8 cellular contexts compared by ENCODE assay signal in genomic region chr16:2912330-2913199, GRCh38. TPM values are rescaled to one million over a fixed set of nuclear protein-coding genes. Genes with fewer than 3 reads are reported as not detected.
DNase-seq lines count a peak whose midpoint lies in the region; ATAC-seq and TF ChIP-seq lines count a peak whose summit lies in the region.

No MANE protein-coding gene starts in this region.

- intact Hi-C loops in left colon (cut with DNase I, micrococcal nuclease) = no loop called here

- H3K4me3 Mint-ChIP-seq in chondrocyte (ENCODE audit: unreplicated experiment) = peak overlapping the region; percentile 87

- H3K9me3 Mint-ChIP-seq in chondrocyte (ENCODE audit: low read depth) = no peaks in the 10 kb centered on the region

- no peaks in the 10 kb centered on the region for H3K27me3 Mint-ChIP-seq in chondrocyte (ENCODE audit: low read depth)

- no peak for TF ChIP-seq CTCF in chondrocyte (IDR thresholded peaks at IDR 0.05)

- peaks cover 41% of the 10 kb centered on the region for H3K4me1 Mint-ChIP-seq in chondrocyte (ENCODE audit: low read depth)

- peak overlapping the region; percentile 95 for H3K27ac Mint-ChIP-seq in chondrocyte (ENCODE audit: unreplicated experiment)

- DNase-seq in activated CD8-positive, alpha-beta memory T cell treated with anti-CD3 and anti-CD28 coated beads for 24 hours = peak; percentile 77
- no peak for DNase-seq in activated CD8-positive, alpha-beta memory T cell treated with anti-CD3 and anti-CD28 coated beads, Interleukin-2, amount 50 U/mL, for 4 hours
- DNase-seq in UCSD-AML1 (lab: John Stamatoyannopoulos, UW; ENCODE audit: unreplicated experiment) (peak; percentile 47), chondrocyte (ENCODE audit: low spot score) (no peak), left colon (peak in 1 of 2 donors; percentile 61), iPS-NIHi7 (ENCODE audit: extremely low spot score) (no peak)
- peak; percentile 58 for DNase-seq in stimulated activated CD4-positive, alpha-beta T cell treated with anti-CD3 and anti-CD28 coated beads, Interleukin-15, amount 100 ng/mL, for 24 hours

- ATAC-seq in HG03469 (IDR thresholded peaks at IDR 0.05; ENCODE audit: unreplicated experiment) = peak; percentile 8
- peak; percentile 36 for ATAC-seq in left colon

- H3K36me3 Mint-ChIP-seq in chondrocyte (ENCODE audit: low read depth) = peaks cover 2% of the 10 kb centered on the region

RNA-seq across cellular contexts. Expression of gene FLYWCH1, which starts 0.8 kb away (rescaled TPM):
- total RNA-seq in chondrocyte (36.1 to 47.1 TPM (median 38.6 TPM) in 3 replicates), left colon (10 to 100 TPM; 23.0 to 27.3 TPM)

RNA-seq across cellular contexts. Expression of gene FLYWCH2, which starts 29.6 kb away (rescaled TPM):
- total RNA-seq in chondrocyte = 33.4 to 43.1 TPM (median 34.7 TPM) in 3 replicates
- 10 to 100 TPM; 20.7 to 30.8 TPM for total RNA-seq in left colon

RNA-seq across cellular contexts. Expression of gene KREMEN2, which starts 51.5 kb away (rescaled TPM):
- not detected in 3 replicates for total RNA-seq in chondrocyte
- total RNA-seq in left colon = 1 to 10 TPM in 1 of 2 donors, under 1 TPM in 1; 0.89 to 1.1 TPM

RNA-seq across cellular contexts. Expression of gene PRSS22, which starts 54.6 kb away (rescaled TPM):
- total RNA-seq in chondrocyte (not detected in 3 replicates), left colon (10 to 100 TPM in 1 of 2 donors, under 1 TPM in 1; 0.78 to 12.9 TPM)

RNA-seq across cellular contexts. Expression of gene PAQR4, which starts 56.6 kb away (rescaled TPM):
- total RNA-seq in chondrocyte (8.2 to 15.9 TPM (median 9.5 TPM) in 3 replicates), left colon (10 to 100 TPM in 1 of 2 donors, 1 to 10 TPM in 1; 8.7 to 12.7 TPM)

Comparison
In these comparisons a context has a peak if more than half of its experiments do, and no peak if none do; other contexts are left out.
1. DNase-seq: peak in activated CD8-positive, alpha-beta memory T cell treated with anti-CD3 and anti-CD28 coated beads for 24 hours (single experiment), UCSD-AML1 (single experiment) and stimulated activated CD4-positive, alpha-beta T cell treated with anti-CD3 and anti-CD28 coated beads, Interleukin-15, amount 100 ng/mL, for 24 hours (single experiment); none in activated CD8-positive, alpha-beta memory T cell treated with anti-CD3 and anti-CD28 coated beads, Interleukin-2, amount 50 U/mL, for 4 hours (single experiment), chondrocyte (single experiment) and iPS-NIHi7 (single experiment).